ENCODE assay signal across 1 cellular context in genomic region chr3:24154751-24155150, GRCh38.
TF ChIP-seq lines count a peak whose summit lies in the region.

No MANE protein-coding gene starts in this region.

TF ChIP-seq in HCT116, 20 proteins besides CTCF, POLR2A, EP300 and RAD21 (continued from another document):
- TF ChIP-seq MAX (IDR thresholded peaks at IDR 0.05) = no peak
- TF ChIP-seq TCF7L2 (IDR thresholded peaks at IDR 0.05; ENCODE audit: borderline replicate concordance, extremely low read depth, insufficient read depth, insufficient read length) = no peak
- no peak for TF ChIP-seq JUND (IDR thresholded peaks at IDR 0.05)
- TF ChIP-seq SRF (IDR thresholded peaks at IDR 0.05; ENCODE audit: low read depth) = no peak
- TF ChIP-seq EZH2phosphoT487 (IDR thresholded peaks at IDR 0.05; ENCODE audit: borderline replicate concordance) = no peak
- no peak for TF ChIP-seq SP1 (IDR thresholded peaks at IDR 0.05; ENCODE audit: low read depth)
